ENCODE assay signal across 10 cellular contexts in the genomic region with DNA sequence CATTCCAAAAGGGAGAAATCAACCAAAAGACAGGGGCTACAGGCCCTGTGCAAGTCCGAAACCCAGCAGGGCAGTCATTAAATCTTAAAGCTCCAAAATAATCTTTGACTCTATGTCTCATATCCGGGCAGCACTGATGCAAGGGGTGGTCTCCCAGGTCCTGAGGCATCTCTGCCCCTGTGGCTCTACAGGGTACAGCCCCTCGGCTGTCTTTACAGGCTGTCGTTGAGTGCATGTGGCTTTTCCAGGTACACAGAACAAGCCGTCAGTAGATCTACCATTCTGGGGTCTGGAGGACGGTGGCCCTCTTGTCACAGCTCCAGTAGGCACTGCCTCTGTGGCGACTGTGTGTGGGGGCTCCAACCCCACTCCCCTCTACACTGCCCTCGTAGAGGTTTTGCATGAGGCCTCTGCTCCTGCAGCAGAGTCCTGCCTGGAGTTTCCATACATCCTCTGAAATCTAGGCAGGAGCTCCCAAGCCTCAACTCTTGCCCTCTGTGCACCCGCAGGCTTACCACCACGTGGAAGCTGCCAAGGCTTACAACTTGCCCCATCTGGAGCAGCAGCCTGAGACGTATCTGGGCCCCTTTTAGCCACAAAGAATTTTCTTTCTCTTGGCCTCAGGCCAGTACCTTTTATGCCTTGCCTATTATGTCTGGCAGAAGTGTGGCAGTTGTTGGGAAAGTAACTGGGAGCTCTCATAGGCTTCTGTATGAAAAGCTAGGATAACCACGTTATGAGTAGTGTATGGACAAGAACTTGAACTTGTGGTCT. TPM values are rescaled to one million over a fixed set of nuclear protein-coding genes. Genes with fewer than 3 reads are reported as not detected.
A peak's percentile ranks its signal among the peaks of the same experiment; 100 is the strongest.
DNase-seq lines count a peak whose midpoint lies in the region; ATAC-seq and TF ChIP-seq lines count a peak whose summit lies in the region.
"Had no signal": no experiment of that assay in that cellular context is flagged by ENCODE, and none has a peak within 500 bp of the region (broad histone marks: within the 10 kb centered on the region; RNA-seq: fewer than 3 reads in every experiment).

No MANE protein-coding gene starts in this region.

- TF ChIP-seq CTCF in AG10803 (conservative IDR thresholded peaks at IDR 0.05; ENCODE audit: low read length) (no peak), fibroblast of mammary gland (conservative IDR thresholded peaks at IDR 0.05; ENCODE audit: control insufficient read depth, insufficient read depth, low read depth, low read length) (no peak)

- DNase-seq in AG10803 (ENCODE audit: low read depth) (peak; percentile 79), H4 (ENCODE audit: low spot score) (peak; percentile 90), NCI-H524 (lab: John Stamatoyannopoulos, UW) (peak; percentile 86 to 96), fibroblast of mammary gland (ENCODE audit: low read depth) (peak; percentile 31)
- DNase-seq: activated naive CD4-positive, alpha-beta T cell treated with anti-CD3 and anti-CD28 coated beads, Interleukin-2, amount 10 ng/mL, durations not matched to agents 7 days and 5 days; stimulated activated CD8-positive, alpha-beta memory T cell treated with anti-CD3 and anti-CD28 coated beads, Interleukin-4, amount 100 ng/mL, for 48 hours had no signal

- ATAC-seq in GM21526 (IDR thresholded peaks at IDR 0.05; ENCODE audit: low FRiP score, unreplicated experiment) (no peak), HG03354 (IDR thresholded peaks at IDR 0.05; ENCODE audit: poor library complexity, severe bottlenecking, unreplicated experiment) (no peak), HG03457 (IDR thresholded peaks at IDR 0.05; ENCODE audit: unreplicated experiment) (no peak), GM18861 (IDR thresholded peaks at IDR 0.05; ENCODE audit: unreplicated experiment) (no peak)

- H3K4me3 ChIP-seq in AG10803 (ENCODE audit: low read length) (no peak overlapping the region), fibroblast of mammary gland (ENCODE audit: control insufficient read depth, low read depth, low read length) (no peak overlapping the region)

RNA-seq across cellular contexts. Expression of a gene that starts 52.5 kb away (rescaled TPM):
- total RNA-seq in H4 (2014; rRNA removed; shearing (Covaris generic)): 2.2 and 3.3 TPM in 2 replicates

Comparison
In these comparisons a context has a peak if more than half of its experiments do, and no peak if none do; other contexts are left out.
1. DNase-seq: peak in every context shown above with its lines; median percentile 91 in NCI-H524; 90 in H4; 79 in AG10803; 31 in fibroblast of mammary gland.